In genomic region chrX:11423362-11423818, GRCh38 we compare ENCODE assay signal across 8 cellular contexts.
DNase-seq lines count a peak whose midpoint lies in the region; ATAC-seq, FAIRE-seq and TF ChIP-seq lines count a peak whose summit lies in the region.

No MANE protein-coding gene starts in this region.

- CTCF ChIA-PET in endothelial cell of umbilical vein (lab: Charles Lee), result no interaction called here

- dilution Hi-C loops in endothelial cell of umbilical vein (cut with MboI; ENCODE audit: extremely low pct_ligation_motif_present, low sequenced_read_pairs), result no loop called here

- intact Hi-C loops in endothelial cell of umbilical vein (cut with micrococcal nuclease), result no loop called here
- intact Hi-C loops in thyroid gland (cut with DNase I), result no loop called here
- intact Hi-C loops in uterus (cut with DNase I; ENCODE audit: low total_unique reads), result no loop called here

- H3K36me3 ChIP-seq in endothelial cell of umbilical vein (ENCODE audit: control insufficient read depth in 2 of 2, extremely low read depth in 1 of 2, insufficient read depth in 2 of 2, low read length in 2 of 2) (no peaks in the 10 kb centered on the region), thyroid gland (no peaks in the 10 kb centered on the region), uterus (no peaks in the 10 kb centered on the region)

- H3K9me1 ChIP-seq in endothelial cell of umbilical vein (replicated peaks; ENCODE audit: control insufficient read depth, extremely low read depth, insufficient read depth, low read length), result no peaks in the 10 kb centered on the region

- no peak overlapping the region for H3K27ac ChIP-seq in endothelial cell of umbilical vein (ENCODE audit: insufficient read depth, low read depth, low read length)
- H3K27ac ChIP-seq in thyroid gland, result peak overlapping the region in 2 of 3 donors; percentile 41 to 88
- no peak overlapping the region for H3K27ac ChIP-seq in uterus

- H3K4me3 ChIP-seq in endothelial cell of umbilical vein (replicated peaks in 1 of 3; ENCODE audit: insufficient read depth in 1 of 3, low read depth in 1 of 3, low read length in 3 of 3), result no peak overlapping the region
- H3K4me3 ChIP-seq in thyroid gland (replicated peaks in 1 of 3), result no peak overlapping the region
- H3K4me3 ChIP-seq in uterus, result no peak overlapping the region

- no peak overlapping the region for H3K4me2 ChIP-seq in endothelial cell of umbilical vein (ENCODE audit: insufficient read depth, low read length)

- no peaks in the 10 kb centered on the region for H4K20me1 ChIP-seq in endothelial cell of umbilical vein (replicated peaks; ENCODE audit: control insufficient read depth, extremely low read depth, insufficient read depth, low read length)

- POLR2A ChIA-PET in endothelial cell of umbilical vein (lab: Charles Lee), result no interaction called here

- no TSS peak for BruUV-seq in endothelial cell of umbilical vein (replicated peaks; lab: Mats Ljungman, UMichigan)

- TF ChIP-seq POLR2A in endothelial cell of umbilical vein (IDR thresholded peaks at IDR 0.05; ENCODE audit: low read depth, low read length) (no peak), thyroid gland (IDR thresholded peaks at IDR 0.05) (no peak), uterus (IDR thresholded peaks at IDR 0.05) (no peak)

- peak; percentile 79 for ATAC-seq in GM21423 (IDR thresholded peaks at IDR 0.05; ENCODE audit: unreplicated experiment)

- H3K27me3 ChIP-seq in endothelial cell of umbilical vein (ENCODE audit: control insufficient read depth in 2 of 2, insufficient read depth in 2 of 2, low read length in 2 of 2), result no peaks in the 10 kb centered on the region
- no peaks in the 10 kb centered on the region for H3K27me3 ChIP-seq in thyroid gland
- H3K27me3 ChIP-seq in uterus, result no peaks in the 10 kb centered on the region

- H3K79me2 ChIP-seq in endothelial cell of umbilical vein (ENCODE audit: control insufficient read depth, insufficient read depth, low read length), result no peaks in the 10 kb centered on the region

- FAIRE-seq in HTR-8/SVneo (lab: Jason Lieb, UNC) (no peak), endothelial cell of umbilical vein (lab: Jason Lieb, UNC) (peak; percentile 66)

- 100% methylated on average over 1 of the region's 1 CpG; no CpG with 5 or more reads in 1 of the 2 donors for WGBS in thyroid gland, 2 donors

- H3K4me1 ChIP-seq in endothelial cell of umbilical vein (ENCODE audit: control insufficient read depth, extremely low read depth, insufficient read depth, low read length), result peaks cover 4% of the 10 kb centered on the region
- peaks cover 9 to 15% of the 10 kb centered on the region in 2 donors for H3K4me1 ChIP-seq in thyroid gland
- no peaks in the 10 kb centered on the region for H3K4me1 ChIP-seq in uterus

- H3K9me3 ChIP-seq in endothelial cell of umbilical vein (replicated peaks; ENCODE audit: control insufficient read depth, insufficient read depth, low read length) (no peaks in the 10 kb centered on the region), thyroid gland (no peaks in the 10 kb centered on the region), uterus (no peaks in the 10 kb centered on the region)

- DNase-seq in COLO829 (ENCODE audit: low spot score) (peak; percentile 7), HTR-8/SVneo (ENCODE audit: insufficient read length, low spot score) (peak; percentile 37), endothelial cell of umbilical vein (ENCODE audit: low read depth, low spot score) (peak; percentile 15), thyroid gland (no peak), uterus (no peak)
- DNase-seq in stimulated activated CD4-positive, alpha-beta T cell treated with anti-CD3 and anti-CD28 coated beads, Interleukin-1b, Interleukin-23, amount 100 ng/mL, for 48 hours, result no peak
- no peak for DNase-seq in stimulated activated naive CD4-positive, alpha-beta T cell treated with Interleukin-2 at 50 U/mL for 16 hours (lab: John Stamatoyannopoulos, UW)

- TF ChIP-seq CTCF in endothelial cell of umbilical vein (IDR thresholded peaks at IDR 0.05; ENCODE audit: extremely low read depth in 1 of 2, insufficient read depth in 1 of 2, low read depth in 1 of 2, low read length in 2 of 2), result no peak
- TF ChIP-seq CTCF in thyroid gland (IDR thresholded peaks at IDR 0.05), result no peak
- no peak for TF ChIP-seq CTCF in uterus (IDR thresholded peaks at IDR 0.05)

- no peak overlapping the region for H3K9ac ChIP-seq in endothelial cell of umbilical vein (replicated peaks; ENCODE audit: extremely low read depth, insufficient read depth, low read length)

- H2AFZ ChIP-seq in endothelial cell of umbilical vein (ENCODE audit: low read depth, low read length), result peak overlapping the region; percentile 60

TF ChIP-seq in endothelial cell of umbilical vein, 7 proteins besides CTCF, POLR2A, EP300 and RAD21:
- TF ChIP-seq MYC (IDR thresholded peaks at IDR 0.05; ENCODE audit: low read depth, low read length), result no peak
- no peak for TF ChIP-seq POLR2AphosphoS5 (IDR thresholded peaks at IDR 0.05; ENCODE audit: insufficient read depth, low read depth, low read length)
- TF ChIP-seq JUN (IDR thresholded peaks at IDR 0.05; ENCODE audit: borderline replicate concordance, insufficient read depth, insufficient read length, low read depth), result no peak
- no peak for TF ChIP-seq FOS (IDR thresholded peaks at IDR 0.05; ENCODE audit: borderline replicate concordance, insufficient read depth, low read length)
- TF ChIP-seq GATA2 (IDR thresholded peaks at IDR 0.05; ENCODE audit: insufficient read depth, insufficient read length, low read depth, low read length), result no peak
- TF ChIP-seq MAX (IDR thresholded peaks at IDR 0.05; ENCODE audit: insufficient read depth, insufficient read length), result no peak
- TF ChIP-seq EZH2 (IDR thresholded peaks at IDR 0.05; ENCODE audit: borderline replicate concordance, low read depth, low read length, severe bottlenecking), result no peak

Comparison
In these comparisons a context has a peak if more than half of its experiments do, and no peak if none do; other contexts are left out.
1. DNase-seq: peak in COLO829 (single experiment), HTR-8/SVneo (single experiment) and endothelial cell of umbilical vein (single experiment); none in thyroid gland (0 of 2), stimulated activated CD4-positive, alpha-beta T cell treated with anti-CD3 and anti-CD28 coated beads, Interleukin-1b, Interleukin-23, amount 100 ng/mL, for 48 hours (single experiment), uterus (0 of 2) and stimulated activated naive CD4-positive, alpha-beta T cell treated with Interleukin-2 at 50 U/mL for 16 hours (single experiment).
2. H3K27ac ChIP-seq: peak in thyroid gland (2 of 3); none in endothelial cell of umbilical vein (single experiment) and uterus (0 of 2).